ENCODE assay signal across 13 cellular contexts in the genomic region with DNA sequence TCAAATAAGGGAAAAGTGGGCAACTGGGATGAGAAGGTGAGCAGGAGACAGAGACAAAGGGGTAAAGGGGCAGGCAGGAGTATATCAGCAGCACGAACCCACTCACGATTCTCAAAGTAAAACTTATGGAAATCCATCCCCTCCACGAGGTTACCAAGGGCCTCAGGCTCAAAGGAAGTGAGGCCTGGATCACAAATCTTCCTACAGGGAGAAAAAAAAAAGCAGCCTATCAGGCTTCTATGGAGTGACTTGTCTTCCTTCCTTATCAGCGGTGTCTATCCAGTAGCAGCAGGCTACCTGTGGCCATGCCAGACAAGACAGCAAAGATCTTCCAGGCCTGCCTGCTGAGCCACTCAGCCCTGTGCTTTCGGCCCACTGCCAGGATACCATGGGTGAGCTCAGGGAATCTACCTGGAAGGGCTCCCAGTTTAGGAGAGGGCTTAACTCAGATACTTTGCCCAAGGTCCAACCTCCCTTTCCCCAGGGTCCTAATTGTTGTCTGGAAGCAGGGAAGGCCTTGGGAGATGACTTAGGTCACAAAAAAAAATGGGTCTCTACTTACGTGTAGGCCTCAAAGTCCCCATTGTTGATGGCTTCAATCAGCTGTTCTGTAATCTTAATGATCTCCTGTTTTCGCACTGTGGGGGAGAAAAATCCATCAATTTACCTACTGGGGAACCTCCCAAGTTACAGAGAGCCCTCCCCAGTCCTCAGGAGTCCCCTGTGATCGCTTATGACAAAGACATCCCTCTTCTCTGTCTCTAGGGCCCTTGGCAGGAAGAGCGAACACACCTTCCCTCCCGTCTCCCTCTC. TPM values are rescaled to one million over a fixed set of nuclear protein-coding genes. Genes with fewer than 3 reads are reported as not detected.
A peak's percentile ranks its signal among the peaks of the same experiment; 100 is the strongest.
DNase-seq lines count a peak whose midpoint lies in the region; FAIRE-seq and TF ChIP-seq lines count a peak whose summit lies in the region.
"Had no signal": no experiment of that assay in that cellular context is flagged by ENCODE, and none has a peak within 500 bp of the region (broad histone marks: within the 10 kb centered on the region; RNA-seq: fewer than 3 reads in every experiment).

No MANE protein-coding gene starts in this region.

- H3K9me3 ChIP-seq in adrenal gland (replicated peaks in 1 of 3) (no peaks in the 10 kb centered on the region), keratinocyte (ENCODE audit: control insufficient read depth, low read depth, low read length) (no peaks in the 10 kb centered on the region), smooth muscle cell (replicated peaks; ENCODE audit: low read depth) (no peaks in the 10 kb centered on the region)

- no peaks in the 10 kb centered on the region for H3K79me2 ChIP-seq in keratinocyte (ENCODE audit: control insufficient read depth, insufficient read depth, low read length)
- H3K79me2 ChIP-seq in smooth muscle cell (ENCODE audit: low read depth): no peaks in the 10 kb centered on the region

- no peak for FAIRE-seq in keratinocyte (lab: Jason Lieb, UNC)

- H2AFZ ChIP-seq in keratinocyte (ENCODE audit: control insufficient read depth, low read length) (no peak overlapping the region), smooth muscle cell (ENCODE audit: low read depth) (no peak overlapping the region)

- TF ChIP-seq POLR2A in adrenal gland (IDR thresholded peaks at IDR 0.05): no peak

- intact Hi-C loops in adrenal gland (cut with DNase I): loop anchor here in 1 of 2 donors (10.0 kb wide), 1 partner anchor 58 kb away; a partner anchor contains a TSS

- H3K9me1 ChIP-seq in keratinocyte (ENCODE audit: control insufficient read depth, extremely low read depth, insufficient read depth, low read length): no peaks in the 10 kb centered on the region

- no peaks in the 10 kb centered on the region for H3K4me1 ChIP-seq in adrenal gland (replicated peaks in 1 of 2)
- peaks cover 16% of the 10 kb centered on the region for H3K4me1 ChIP-seq in keratinocyte (ENCODE audit: control insufficient read depth, extremely low read depth, insufficient read depth, low read length)
- H3K4me1 ChIP-seq in smooth muscle cell (ENCODE audit: low read depth): peaks cover 12% of the 10 kb centered on the region

- peak overlapping the region in 3 of 5 donors; percentile 12 to 72 (median 67) for H3K27ac ChIP-seq in adrenal gland
- no peak overlapping the region for H3K27ac ChIP-seq in keratinocyte (ENCODE audit: control insufficient read depth, insufficient read depth, low read length)
- H3K27ac ChIP-seq in smooth muscle cell (ENCODE audit: low read depth): peak overlapping the region; percentile 62
- H3K27ac ChIP-seq: 22Rv1 had no signal

- H3F3A ChIP-seq in smooth muscle cell (ENCODE audit: low read depth): peaks cover 9% of the 10 kb centered on the region

- no peaks in the 10 kb centered on the region for H4K20me1 ChIP-seq in keratinocyte (ENCODE audit: control insufficient read depth, extremely low read depth, insufficient read depth, low read length)
- no peaks in the 10 kb centered on the region for H4K20me1 ChIP-seq in smooth muscle cell (ENCODE audit: low read depth)

- H3K9ac ChIP-seq in keratinocyte (ENCODE audit: control insufficient read depth, extremely low read depth, insufficient read depth, low read length) (peak overlapping the region; percentile 18), smooth muscle cell (ENCODE audit: low read depth) (no peak overlapping the region)

- no peak overlapping the region for H3K4me2 ChIP-seq in keratinocyte (ENCODE audit: control insufficient read depth, extremely low read depth, insufficient read depth, low read depth, low read length)
- H3K4me2 ChIP-seq in smooth muscle cell: no peak overlapping the region

- TF ChIP-seq CTCF in adrenal gland (IDR thresholded peaks at IDR 0.05): no peak
- TF ChIP-seq CTCF in keratinocyte (optimal IDR thresholded peaks at IDR 0.05 in 1 of 3, IDR thresholded peaks at IDR 0.05 in 1 of 3, conservative IDR thresholded peaks at IDR 0.05 in 1 of 3; ENCODE audit: extremely low read depth in 1 of 3, insufficient read depth in 2 of 3, low read length in 3 of 3): no peak
- no peak for TF ChIP-seq CTCF in smooth muscle cell (IDR thresholded peaks at IDR 0.05; ENCODE audit: borderline replicate concordance, insufficient read depth, poor library complexity, severe bottlenecking)

- dilution Hi-C loops in keratinocyte (cut with MboI; ENCODE audit: extremely low pct_ligation_motif_present, low sequenced_read_pairs): no loop called here

- peak; percentile 17 for DNase-seq in NCI-H2196 (lab: John Stamatoyannopoulos, UW; ENCODE audit: unreplicated experiment)
- DNase-seq in NCI-H2196 treated with DMSO at 0.1 percent for 48 hours (lab: John Stamatoyannopoulos, UW; ENCODE audit: unreplicated experiment): no peak
- peak in 1 of 7 donors; percentile 55 for DNase-seq in adrenal gland
- no peak for DNase-seq in keratinocyte (ENCODE audit: low read depth, low spot score)
- no peak for DNase-seq in smooth muscle cell (lab: John Stamatoyannopoulos, UW; ENCODE audit: unreplicated experiment)
- no peak for DNase-seq in islet precursor cell
- DNase-seq in DMS53 treated with DMSO at 0.1 percent for 48 hours (lab: John Stamatoyannopoulos, UW; ENCODE audit: unreplicated experiment): no peak
- no peak for DNase-seq in NCI-H1694 treated with DMSO at 0.1 percent for 48 hours (lab: John Stamatoyannopoulos, UW)
- DNase-seq: Calu3, foreskin melanocyte, left colon, NCI-H146 had no signal

- H3K27me3 ChIP-seq in adrenal gland: no peaks in the 10 kb centered on the region
- H3K27me3 ChIP-seq in keratinocyte (ENCODE audit: control insufficient read depth, extremely low read depth, insufficient read depth, low read length): no peaks in the 10 kb centered on the region
- no peaks in the 10 kb centered on the region for H3K27me3 ChIP-seq in smooth muscle cell (ENCODE audit: low read depth)

- H3K4me3 ChIP-seq in adrenal gland: no peak overlapping the region
- H3K4me3 ChIP-seq in keratinocyte (ENCODE audit: control insufficient read depth in 2 of 3, extremely low read depth in 1 of 3, insufficient read depth in 2 of 3, low read depth in 1 of 3, low read length in 3 of 3): no peak overlapping the region
- H3K4me3 ChIP-seq in smooth muscle cell: no peak overlapping the region

- H3K36me3 ChIP-seq in adrenal gland (replicated peaks in 1 of 2) (peaks cover 0 to 21% of the 10 kb centered on the region in 2 donors), keratinocyte (ENCODE audit: control insufficient read depth in 2 of 2, extremely low read depth in 1 of 2, insufficient read depth in 2 of 2, low read length in 2 of 2) (peaks cover 6 to 21% of the 10 kb centered on the region in 2 experiments), smooth muscle cell (ENCODE audit: low read depth) (no peaks in the 10 kb centered on the region)

- 79 to 91% (median 86%) methylated on average over 8 to 10 of the region's 10 CpGs for WGBS in adrenal gland, 4 donors
- WGBS in smooth muscle cell (ENCODE audit: low lambda C conversion rate): 89% methylated on average over 10 of the region's 10 CpGs

RNA-seq across cellular contexts. Expression of a gene that starts 5.7 kb away (rescaled TPM):
- total RNA-seq in adrenal gland (10 to 100 TPM; 31.9 to 67.0 (median 41.6) TPM), smooth muscle cell (12.4 and 13.3 TPM in 2 replicates)
- polyA plus RNA-seq in adrenal gland (10 to 100 TPM; 14.5 to 23.0 (median 21.9) TPM), keratinocyte (13.3 to 21.8 TPM (median 14.8 TPM) in 3 replicates), smooth muscle cell (11.1 and 15.2 TPM in 2 replicates)
- polyA plus RNA-seq in keratinocyte (2011; ENCODE audit: low read depth): 6.1 TPM
- 7.1 and 8.6 TPM in 2 replicates for polyA plus RNA-seq in keratinocyte (2011; cell fraction: cytosol; rRNA removed)
- polyA plus RNA-seq in keratinocyte (2011; cell fraction: nucleus; rRNA removed): 39.3 and 44.8 TPM in 2 replicates
- polyA plus RNA-seq in keratinocyte (2012; ENCODE audit: low replicate concordance): 11.9 and 12.9 TPM in 2 replicates
- polyA minus RNA-seq in keratinocyte: 22.7 to 27.4 TPM (median 24.6 TPM) in 3 replicates
- polyA minus RNA-seq in keratinocyte (2011; cell fraction: cytosol; rRNA and poly(A)+ RNA removed): 13.0 TPM
- 21.8 and 23.3 TPM in 2 replicates for polyA minus RNA-seq in keratinocyte (2011; cell fraction: nucleus; rRNA and poly(A)+ RNA removed)

RNA-seq across cellular contexts. Expression of a gene that starts 31.7 kb away (rescaled TPM):
- total RNA-seq in adrenal gland (100 to 1,000 TPM in 5 of 8 donors, 10 to 100 TPM in 3; 73.5 to 197 (median 114) TPM), smooth muscle cell (44.8 and 83.9 TPM in 2 replicates)
- polyA plus RNA-seq in adrenal gland (100 to 1,000 TPM in 2 of 3 donors, 10 to 100 TPM in 1; 74.4 to 714 (median 520) TPM), keratinocyte (34.2 to 83.5 TPM (median 39.2 TPM) in 3 replicates), smooth muscle cell (48.3 and 66.9 TPM in 2 replicates)
- 39.5 TPM for polyA plus RNA-seq in keratinocyte (2011; ENCODE audit: low read depth)
- polyA plus RNA-seq in keratinocyte (2011; cell fraction: cytosol; rRNA removed): 26.0 and 40.6 TPM in 2 replicates
- 130 and 180 TPM in 2 replicates for polyA plus RNA-seq in keratinocyte (2011; cell fraction: nucleus; rRNA removed)
- 45.9 and 88.6 TPM in 2 replicates for polyA plus RNA-seq in keratinocyte (2012; ENCODE audit: low replicate concordance)
- polyA minus RNA-seq in keratinocyte: 74.5 to 131 TPM (median 122 TPM) in 3 replicates
- polyA minus RNA-seq in keratinocyte (2011; cell fraction: cytosol; rRNA and poly(A)+ RNA removed): 52.0 TPM
- polyA minus RNA-seq in keratinocyte (2011; cell fraction: nucleus; rRNA and poly(A)+ RNA removed): 96.3 and 104 TPM in 2 replicates

RNA-seq across cellular contexts. Expression of a gene that starts 35.3 kb away (rescaled TPM):
- total RNA-seq in adrenal gland (10 to 100 TPM; 31.7 to 53.1 (median 38.3) TPM), smooth muscle cell (51.7 and 65.9 TPM in 2 replicates)
- polyA plus RNA-seq in adrenal gland (10 to 100 TPM; 57.4 to 83.1 (median 63.2) TPM), keratinocyte (39.5 to 59.8 TPM (median 49.8 TPM) in 3 replicates), smooth muscle cell (67.8 and 68.3 TPM in 2 replicates)
- 49.7 TPM for polyA plus RNA-seq in keratinocyte (2011; ENCODE audit: low read depth)
- polyA plus RNA-seq in keratinocyte (2011; cell fraction: cytosol; rRNA removed): 26.6 and 41.9 TPM in 2 replicates
- 14.0 and 21.6 TPM in 2 replicates for polyA plus RNA-seq in keratinocyte (2011; cell fraction: nucleus; rRNA removed)
- polyA plus RNA-seq in keratinocyte (2012; ENCODE audit: low replicate concordance): 52.0 and 68.1 TPM in 2 replicates
- polyA minus RNA-seq in keratinocyte: 3.7 to 6.7 TPM (median 5.2 TPM) in 3 replicates
- polyA minus RNA-seq in keratinocyte (2011; cell fraction: cytosol; rRNA and poly(A)+ RNA removed): 10.2 TPM
- 2.2 and 2.6 TPM in 2 replicates for polyA minus RNA-seq in keratinocyte (2011; cell fraction: nucleus; rRNA and poly(A)+ RNA removed)

RNA-seq across cellular contexts. Expression of a gene that starts 57.2 kb away (rescaled TPM):
- 10 to 100 TPM; 12.7 to 27.3 (median 21.3) TPM for total RNA-seq in adrenal gland
- polyA plus RNA-seq in adrenal gland: 10 to 100 TPM; 16.3 to 19.7 (median 19.7) TPM
- 17.6 to 25.3 TPM (median 23.0 TPM) in 3 replicates for polyA plus RNA-seq in keratinocyte
- polyA plus RNA-seq in keratinocyte (2011; ENCODE audit: low read depth): 11.7 TPM
- polyA plus RNA-seq in keratinocyte (2011; cell fraction: cytosol; rRNA removed): 18.6 and 20.2 TPM in 2 replicates
- 38.4 and 39.1 TPM in 2 replicates for polyA plus RNA-seq in keratinocyte (2011; cell fraction: nucleus; rRNA removed)
- 14.0 and 17.3 TPM in 2 replicates for polyA plus RNA-seq in keratinocyte (2012; ENCODE audit: low replicate concordance)
- 22.8 to 26.1 TPM (median 24.6 TPM) in 3 replicates for polyA minus RNA-seq in keratinocyte
- polyA minus RNA-seq in keratinocyte (2011; cell fraction: cytosol; rRNA and poly(A)+ RNA removed): 16.7 TPM
- 14.7 and 26.5 TPM in 2 replicates for polyA minus RNA-seq in keratinocyte (2011; cell fraction: nucleus; rRNA and poly(A)+ RNA removed)
- 10.5 and 10.8 TPM in 2 replicates for total RNA-seq in smooth muscle cell
- polyA plus RNA-seq in smooth muscle cell: 2.2 and 4.0 TPM in 2 replicates
